Comparison of ENCODE assay signal across 20 cellular contexts in genomic region chr13:23354520-23354919, GRCh38.
"Had no signal": no experiment of that assay in that cellular context is flagged by ENCODE, and none has a peak within 500 bp of the region (broad histone marks: within the 10 kb centered on the region; RNA-seq: fewer than 3 reads in every experiment).

No MANE protein-coding gene starts in this region.

- H3K9me3 Mint-ChIP-seq: natural killer cell had no signal

- H3K36me3 ChIP-seq: ovary had no signal

- ATAC-seq: heart left ventricle, left colon, natural killer cell had no signal

- H3K27ac Mint-ChIP-seq: natural killer cell had no signal

- H3K9me3 ChIP-seq: heart left ventricle, ovary, right atrium auricular region, sigmoid colon, stomach, thoracic aorta, transverse colon had no signal

- H3K4me3 Mint-ChIP-seq: natural killer cell, neural crest cell had no signal

- DNase-seq: cortex of kidney; dorsolateral prefrontal cortex; effector CD8-positive, alpha-beta T cell; heart left ventricle; hippocampal formation; mammary epithelial cell; natural killer cell; ovary; sigmoid colon; stimulated activated CD4-positive, alpha-beta T cell treated with anti-CD3 and anti-CD28 coated beads, Interleukin-2, amount 100 ng/mL, for 24 hours; stimulated activated CD4-positive, alpha-beta T cell treated with anti-CD3 and anti-CD28 coated beads, Interleukin-4, amount 100 ng/mL, for 4 hours; stimulated activated naive CD4-positive, alpha-beta T cell; stomach; substantia nigra; transverse colon had no signal

- H3K27ac ChIP-seq: dorsolateral prefrontal cortex, heart left ventricle, ovary, right atrium auricular region, sigmoid colon, skin epidermis, stomach, thoracic aorta, transverse colon had no signal

- H3K4me1 Mint-ChIP-seq: neural crest cell had no signal

- H3K27me3 ChIP-seq: dorsolateral prefrontal cortex, heart left ventricle, ovary, right atrium auricular region, sigmoid colon, stomach, transverse colon had no signal

- H3K4me3 ChIP-seq: dorsolateral prefrontal cortex, heart left ventricle, ovary, right atrium auricular region, sigmoid colon, skin epidermis, stomach, thoracic aorta, transverse colon had no signal

- H3K4me1 ChIP-seq: stomach, transverse colon had no signal
